ENCODE assay signal across 14 cellular contexts in the genomic region with DNA sequence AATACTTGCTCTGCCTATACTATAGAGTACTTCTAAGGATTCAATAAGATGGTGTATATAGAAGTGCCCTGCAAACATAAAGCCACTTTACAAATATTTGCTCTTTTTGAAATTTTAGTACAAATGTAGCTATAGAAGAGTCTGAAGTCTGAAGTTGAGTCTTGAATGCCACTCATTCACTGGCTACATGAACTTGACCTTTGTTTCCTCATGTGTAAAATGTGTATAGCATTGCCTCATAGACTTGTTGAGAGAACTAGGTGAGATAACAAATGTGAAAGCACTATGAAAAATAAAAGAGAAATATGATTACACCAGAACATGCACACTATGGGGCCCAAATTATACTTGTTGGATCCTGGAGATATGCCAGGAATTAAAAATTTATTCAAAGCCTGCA.
DNase-seq lines count a peak whose midpoint lies in the region; ATAC-seq and TF ChIP-seq lines count a peak whose summit lies in the region.
"Had no signal": no experiment of that assay in that cellular context is flagged by ENCODE, and none has a peak within 500 bp of the region (broad histone marks: within the 10 kb centered on the region; RNA-seq: fewer than 3 reads in every experiment).

No MANE protein-coding gene starts in this region.

- no peak for DNase-seq in SK-N-MC (ENCODE audit: low read depth, low spot score)
- DNase-seq in hepatocyte (ENCODE audit: low spot score): no peak
- no peak for DNase-seq in activated T-cell treated with anti-CD3 and anti-CD28 coated beads, Interleukin-2, amount 50 U/mL, for 4 hours
- DNase-seq in foreskin melanocyte: no peak
- DNase-seq: Caco-2; CD8-positive, alpha-beta memory T cell; DND-41; GDM1 had no signal

- H3K27ac ChIP-seq in SK-N-MC: peak overlapping the region; percentile 97
- H3K27ac ChIP-seq in hepatocyte: peak overlapping the region; percentile 20
- H3K27ac ChIP-seq in liver (ENCODE audit: low read depth in 1 of 2, low read length in 2 of 2): no peak overlapping the region
- H3K27ac ChIP-seq: A549, BLaER1 had no signal

- H3K4me3 ChIP-seq in SK-N-MC (no peak overlapping the region), hepatocyte (no peak overlapping the region), liver (ENCODE audit: low read depth in 1 of 3, low read length in 3 of 3) (no peak overlapping the region)
- H3K4me3 ChIP-seq: A549, BLaER1 had no signal

- H3K4me1 ChIP-seq in hepatocyte (ENCODE audit: insufficient read depth) (peaks cover 11% of the 10 kb centered on the region), liver (ENCODE audit: control insufficient read depth in 4 of 4, insufficient read depth in 4 of 4, low read length in 3 of 4) (no peaks in the 10 kb centered on the region)
- H3K4me1 ChIP-seq: A549, BLaER1, Caco-2 had no signal

- TF ChIP-seq CTCF in hepatocyte (IDR thresholded peaks at IDR 0.05; ENCODE audit: poor library complexity) (no peak), liver (IDR thresholded peaks at IDR 0.05; ENCODE audit: low read depth, low read length, missing input control) (no peak)

- no peak overlapping the region for H3K4me3 Mint-ChIP-seq in activated T-cell treated with anti-CD3 and anti-CD28 coated beads, Interleukin-2, amount 50 U/mL, for 4 hours
- H3K4me3 Mint-ChIP-seq: CD8-positive, alpha-beta memory T cell; IgD-negative memory B cell had no signal

- H3K9ac ChIP-seq in SK-N-MC (ENCODE audit: insufficient read length) (peak overlapping the region; percentile 52), liver (ENCODE audit: low read depth in 1 of 2, low read length in 2 of 2) (no peak overlapping the region)
- H3K9ac ChIP-seq: BLaER1 had no signal

- H3K79me2 ChIP-seq in hepatocyte: no peaks in the 10 kb centered on the region

- H3K9me3 Mint-ChIP-seq in activated T-cell treated with anti-CD3 and anti-CD28 coated beads, Interleukin-2, amount 50 U/mL, for 4 hours: no peaks in the 10 kb centered on the region

- H3K4me2 ChIP-seq in hepatocyte: no peak overlapping the region
- H3K4me2 ChIP-seq: A549, BLaER1 had no signal

- no peaks in the 10 kb centered on the region for H3K27me3 ChIP-seq in hepatocyte
- H3K27me3 ChIP-seq in liver (ENCODE audit: control insufficient read depth in 4 of 4, insufficient read depth in 4 of 4, low read length in 3 of 4): no peaks in the 10 kb centered on the region
- H3K27me3 ChIP-seq: BLaER1 had no signal

- H4K20me1 ChIP-seq in hepatocyte (ENCODE audit: insufficient read depth, poor library complexity, severe bottlenecking): no peaks in the 10 kb centered on the region
- H4K20me1 ChIP-seq: BLaER1 had no signal

- peaks cover 3% of the 10 kb centered on the region for H3K27me3 Mint-ChIP-seq in activated T-cell treated with anti-CD3 and anti-CD28 coated beads, Interleukin-2, amount 50 U/mL, for 4 hours (ENCODE audit: low read depth)

- no peak for TF ChIP-seq RAD21 in liver (IDR thresholded peaks at IDR 0.05)

- no peaks in the 10 kb centered on the region for H3K9me2 ChIP-seq in hepatocyte (replicated peaks; ENCODE audit: insufficient read depth)

- H3K36me3 Mint-ChIP-seq in activated T-cell treated with anti-CD3 and anti-CD28 coated beads, Interleukin-2, amount 50 U/mL, for 4 hours (ENCODE audit: insufficient read depth): no peaks in the 10 kb centered on the region
- H3K36me3 Mint-ChIP-seq: CD8-positive, alpha-beta memory T cell; IgD-negative memory B cell had no signal

- ATAC-seq in activated T-cell treated with anti-CD3 and anti-CD28 coated beads, Interleukin-2, amount 50 U/mL, for 4 hours: no peak
- no peak for ATAC-seq in GM18520 (IDR thresholded peaks at IDR 0.05; ENCODE audit: unreplicated experiment)
- ATAC-seq in HG03354 (IDR thresholded peaks at IDR 0.05; ENCODE audit: poor library complexity, severe bottlenecking, unreplicated experiment): no peak
- ATAC-seq: A549 had no signal

- H3K36me3 ChIP-seq in SK-N-MC (ENCODE audit: insufficient read depth, low read length) (no peaks in the 10 kb centered on the region), hepatocyte (replicated peaks; ENCODE audit: insufficient read depth, low read depth) (no peaks in the 10 kb centered on the region), liver (ENCODE audit: control insufficient read depth in 4 of 4, insufficient read depth in 3 of 4, low read depth in 1 of 4, low read length in 3 of 4) (no peaks in the 10 kb centered on the region)
- H3K36me3 ChIP-seq: BLaER1 had no signal

- no peaks in the 10 kb centered on the region for H3K4me1 Mint-ChIP-seq in activated T-cell treated with anti-CD3 and anti-CD28 coated beads, Interleukin-2, amount 50 U/mL, for 4 hours (ENCODE audit: low read depth)
- H3K4me1 Mint-ChIP-seq: CD8-positive, alpha-beta memory T cell; IgD-negative memory B cell had no signal

- no peak overlapping the region for H2AFZ ChIP-seq in hepatocyte

- no peaks in the 10 kb centered on the region for H3K9me3 ChIP-seq in SK-N-MC (ENCODE audit: low read depth, low read length)
- no peaks in the 10 kb centered on the region for H3K9me3 ChIP-seq in hepatocyte (ENCODE audit: low read depth)
- no peaks in the 10 kb centered on the region for H3K9me3 ChIP-seq in liver (ENCODE audit: control insufficient read depth in 4 of 4, low read length in 3 of 4)
- H3K9me3 ChIP-seq: A549, BLaER1, Caco-2 had no signal

TF ChIP-seq in liver, 16 proteins besides CTCF, POLR2A, EP300 and RAD21:
- peak; percentile 41 to 42 for TF ChIP-seq HNF4A (conservative IDR thresholded peaks at IDR 0.05)
- no peak for TF ChIP-seq SP1 (IDR thresholded peaks at IDR 0.05)

Comparison
In these comparisons a context has a peak if more than half of its experiments do, and no peak if none do; other contexts are left out.
1. H3K27ac ChIP-seq: peak in SK-N-MC (single experiment) and hepatocyte (single experiment); none in liver (0 of 2).